In genomic region chr6:24720604-24721460, GRCh38 we compare ENCODE assay signal across 8 cellular contexts. TPM values are rescaled to one million over a fixed set of nuclear protein-coding genes. Genes with fewer than 3 reads are reported as not detected.
A peak's percentile ranks its signal among the peaks of the same experiment; 100 is the strongest.
DNase-seq lines count a peak whose midpoint lies in the region; ATAC-seq and TF ChIP-seq lines count a peak whose summit lies in the region.

No MANE protein-coding gene starts in this region.

- ATAC-seq in GM19372 (IDR thresholded peaks at IDR 0.05; ENCODE audit: low read depth, unreplicated experiment) (peak; percentile 80), HG03521 (IDR thresholded peaks at IDR 0.05; ENCODE audit: unreplicated experiment) (peak; percentile 83), left colon (peak; percentile 83)

- TF ChIP-seq CTCF in C4-2B (conservative IDR thresholded peaks at IDR 0.05), result no peak

- peak overlapping the region; percentile 94 for H3K27ac ChIP-seq in C4-2B

- DNase-seq in NCI-H69 (lab: John Stamatoyannopoulos, UW) (peak; percentile 100), cortex of kidney (lab: John Stamatoyannopoulos, UW) (peak; percentile 87), left colon (peak; percentile 100)
- peak; percentile 100 for DNase-seq in activated CD4-positive, alpha-beta T cell treated with anti-CD3 and anti-CD28 coated beads, Interleukin-2, amount 50 U/mL, for 1 hour
- peak; percentile 98 to 99 for DNase-seq in stimulated activated CD4-positive, alpha-beta T cell treated with anti-CD3 and anti-CD28 coated beads, Interleukin-1b, Interleukin-23, amount 100 ng/mL, for 4 hours (ENCODE audit: low read depth in 2 of 2)

- intact Hi-C loops in left colon (cut with DNase I, micrococcal nuclease), result no loop called here

RNA-seq across cellular contexts. Expression of gene C6orf62, which starts 1.9 kb away (rescaled TPM):
- 10 to 100 TPM; 70.0 to 84.9 TPM for total RNA-seq in left colon

RNA-seq across cellular contexts. Expression of gene GMNN, which starts 53.9 kb away (rescaled TPM):
- total RNA-seq in left colon, result 10 to 100 TPM; 40.7 to 67.2 TPM

RNA-seq across cellular contexts. Expression of gene ACOT13, which starts 54.0 kb away (rescaled TPM):
- 10 to 100 TPM; 41.2 to 51.1 TPM for total RNA-seq in left colon

RNA-seq across cellular contexts. Expression of gene TDP2, which starts 54.1 kb away (rescaled TPM):
- total RNA-seq in left colon, result 100 to 1,000 TPM; 151 to 362 TPM

Comparison
In these comparisons a context has a peak if more than half of its experiments do, and no peak if none do; other contexts are left out.
1. Peak in every context shown above with its lines: DNase-seq, ATAC-seq and H3K27ac ChIP-seq.